In genomic region chr13:73913043-73913740, GRCh38 we compare ENCODE assay signal across 11 cellular contexts.
A peak's percentile ranks its signal among the peaks of the same experiment; 100 is the strongest.
DNase-seq lines count a peak whose midpoint lies in the region; ATAC-seq and TF ChIP-seq lines count a peak whose summit lies in the region.
"Had no signal": no experiment of that assay in that cellular context is flagged by ENCODE, and none has a peak within 500 bp of the region (broad histone marks: within the 10 kb centered on the region; RNA-seq: fewer than 3 reads in every experiment).

No MANE protein-coding gene starts in this region.

- no peaks in the 10 kb centered on the region for H3K79me1 ChIP-seq in H9 (ENCODE audit: insufficient read depth, low read depth, low read length, poor library complexity, severe bottlenecking)

- no peaks in the 10 kb centered on the region for H3K23me2 ChIP-seq in H9 (ENCODE audit: insufficient read length, low read depth, low read length, poor library complexity, severe bottlenecking)

- H2BK20ac ChIP-seq in H9 (ENCODE audit: low read depth, low read length, poor library complexity, severe bottlenecking) = no peak overlapping the region

- intact Hi-C loops in sigmoid colon (cut with DNase I) = loop anchor here (10.0 kb wide), 1 partner anchor 222 kb away; the partner anchor contains the start of gene KLF12

- H2BK120ac ChIP-seq in H9 (ENCODE audit: low read depth, low read length, poor library complexity, severe bottlenecking) = no peak overlapping the region

- H2AFZ ChIP-seq in H9 (ENCODE audit: low read length) = no peak overlapping the region

- H3K4me1 ChIP-seq in sigmoid colon (peaks cover 0 to 42% (median 39%) of the 10 kb centered on the region in 4 donors), H9 (ENCODE audit: insufficient read depth, low read length) (0 out of 2 replicates have a peak, but pooled peaks cover 5% of the 10 kb centered on the region)

- no peak for TF ChIP-seq EP300 in sigmoid colon (IDR thresholded peaks at IDR 0.05)

- H3K27ac ChIP-seq in sigmoid colon = peak overlapping the region; percentile 48 to 70 (median 66)
- no peak overlapping the region for H3K27ac ChIP-seq in H9 (ENCODE audit: insufficient read length, low read depth, low read length)
- H3K27ac ChIP-seq: right lobe of liver, SK-N-MC had no signal

- DNase-seq in fibroblast of pulmonary artery (ENCODE audit: low read depth) (peak; percentile 46), sigmoid colon (no peak), NCI-H2196 (lab: John Stamatoyannopoulos, UW; ENCODE audit: unreplicated experiment) (no peak), H9 (no peak)
- DNase-seq in activated effector memory CD4-positive, alpha-beta T cell treated with Interleukin-2 at 50 U/mL for 16 hours = no peak
- DNase-seq: hippocampal formation, NCI-H1092 treated with DMSO at 0.1 percent for 48 hours, right lobe of liver had no signal

- H3K9me3 Mint-ChIP-seq in H9 = no peaks in the 10 kb centered on the region

- no peaks in the 10 kb centered on the region for H3K27me3 Mint-ChIP-seq in H9 (ENCODE audit: low read depth)

- H3K27me3 ChIP-seq in sigmoid colon (no peaks in the 10 kb centered on the region), H9 (ENCODE audit: insufficient read depth, low read length) (no peaks in the 10 kb centered on the region)
- H3K27me3 ChIP-seq: right lobe of liver had no signal

- no peaks in the 10 kb centered on the region for H3K36me3 ChIP-seq in sigmoid colon
- H3K36me3 ChIP-seq: right lobe of liver had no signal

- no peak overlapping the region for H4K91ac ChIP-seq in H9 (ENCODE audit: insufficient read length, low read depth, low read length)

- no peak overlapping the region for H4K5ac ChIP-seq in H9 (ENCODE audit: insufficient read length, low read depth, low read length)

- no peak overlapping the region for H3T11ph ChIP-seq in H9 (ENCODE audit: low read length)

- H3K4me3 ChIP-seq in fibroblast of pulmonary artery (replicated peaks; ENCODE audit: low read depth, low read length) = peak overlapping the region; percentile 7
- H3K4me3 ChIP-seq in sigmoid colon = peak overlapping the region in 1 of 4 donors; percentile 1
- H3K4me3 ChIP-seq: right lobe of liver, SK-N-MC had no signal

- H2AK5ac ChIP-seq in H9 (ENCODE audit: insufficient read length, low read length) = no peak overlapping the region

- H4K20me1 ChIP-seq in H9 (ENCODE audit: control insufficient read depth, insufficient read depth, insufficient read length) = no peaks in the 10 kb centered on the region

- no peak overlapping the region for H2BK15ac ChIP-seq in H9 (ENCODE audit: low read depth, low read length)

- no peaks in the 10 kb centered on the region for H3K36me3 Mint-ChIP-seq in H9 (ENCODE audit: insufficient read depth in 1 of 3, low read depth in 3 of 3)

- H2BK12ac ChIP-seq in H9 (ENCODE audit: insufficient read length, low read depth, low read length) = no peak overlapping the region

- H3K9me3 ChIP-seq in sigmoid colon (no peaks in the 10 kb centered on the region), H9 (ENCODE audit: control insufficient read depth, low read depth, low read length) (no peaks in the 10 kb centered on the region)
- H3K9me3 ChIP-seq: right lobe of liver had no signal

- no peak overlapping the region for H3K4me2 ChIP-seq in H9 (ENCODE audit: insufficient read depth, insufficient read length, low read length)

- H2BK5ac ChIP-seq in H9 (ENCODE audit: insufficient read length, low read length) = no peak overlapping the region

- H3K4me3 Mint-ChIP-seq in H9 = no peak overlapping the region

- no peak overlapping the region for H3K14ac ChIP-seq in H9 (ENCODE audit: insufficient read depth, low read length)

- no peak overlapping the region for H3K23ac ChIP-seq in H9 (ENCODE audit: insufficient read length, low read depth, low read length)

- 79 to 85% methylated on average over 6 of the region's 6 CpGs for WGBS in sigmoid colon, 2 donors
- no CpG with 5 or more reads among the region's 6 CpGs for WGBS in H9 (ENCODE audit: extremely low coverage, insufficient read length, low lambda C conversion rate)

- H4K8ac ChIP-seq in H9 (replicated peaks; ENCODE audit: insufficient read length, low read depth, low read length) = no peak overlapping the region

- H3K79me2 ChIP-seq in H9 (ENCODE audit: insufficient read depth, low read length) = no peaks in the 10 kb centered on the region

- H3K56ac ChIP-seq in H9 (ENCODE audit: insufficient read length, low read depth, low read length) = no peak overlapping the region

- peaks cover 18 to 19% of the 10 kb centered on the region in 2 experiments for H3K4me1 Mint-ChIP-seq in H9

- H3K4ac ChIP-seq in H9 (ENCODE audit: low read depth, low read length) = no peak overlapping the region

- peak overlapping the region in 1 of 3 experiments; percentile 3; a peak in 1 of 7 replicates for H3K27ac Mint-ChIP-seq in H9

- H3K9ac ChIP-seq in H9 (ENCODE audit: extremely low read depth, insufficient read length, low read length) = no peak overlapping the region

- TF ChIP-seq CTCF in fibroblast of pulmonary artery (IDR thresholded peaks at IDR 0.05; ENCODE audit: low read length, missing control alignments) (no peak), sigmoid colon (IDR thresholded peaks at IDR 0.05) (no peak), H9 (conservative IDR thresholded peaks at IDR 0.05) (no peak)

- TF ChIP-seq POLR2A in sigmoid colon (IDR thresholded peaks at IDR 0.05) = no peak

- no peak overlapping the region for H3K18ac ChIP-seq in H9 (ENCODE audit: insufficient read length, low read depth, low read length)

- ATAC-seq in GM19025 (IDR thresholded peaks at IDR 0.05; ENCODE audit: low read depth, unreplicated experiment) (peak; percentile 77), HG03442 (IDR thresholded peaks at IDR 0.05; ENCODE audit: unreplicated experiment) (peak; percentile 40)
- ATAC-seq: right lobe of liver had no signal
